In the genomic region with DNA sequence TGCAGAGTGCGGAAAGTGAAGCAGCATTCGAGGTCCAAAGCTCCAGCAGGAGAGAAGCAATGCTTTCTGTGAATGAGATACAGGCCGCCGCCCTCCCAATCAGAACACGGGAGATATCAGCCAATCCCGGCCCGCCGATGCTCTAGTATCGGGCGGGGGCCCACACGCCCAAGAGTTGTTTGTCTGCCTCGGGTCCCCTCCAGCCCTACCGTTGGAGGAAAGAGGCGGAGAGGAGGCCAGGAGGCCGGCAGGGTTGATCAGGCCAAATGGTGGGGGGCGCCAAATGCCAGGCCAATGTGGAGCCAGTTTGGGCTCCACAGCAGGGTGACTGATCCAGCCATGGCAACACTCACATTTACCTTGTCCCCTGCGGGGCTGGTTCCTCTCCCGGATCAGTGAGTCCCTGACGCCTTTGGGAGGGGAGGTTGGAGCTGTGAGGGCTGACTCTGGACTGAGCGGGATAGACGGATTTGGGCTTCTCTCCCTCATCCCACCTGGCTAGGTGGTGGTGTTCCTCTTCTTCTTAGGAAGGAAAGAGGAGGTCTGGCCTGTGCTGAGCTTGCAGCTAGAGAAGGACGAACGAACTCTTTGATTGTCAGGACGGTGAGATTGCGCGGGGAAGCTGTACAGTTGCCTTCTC, we compare ENCODE assay signal across 12 cellular contexts. TPM values are rescaled to one million over a fixed set of nuclear protein-coding genes. Genes with fewer than 3 reads are reported as not detected.
"Had no signal": no experiment of that assay in that cellular context is flagged by ENCODE, and none has a peak within 500 bp of the region (broad histone marks: within the 10 kb centered on the region; RNA-seq: fewer than 3 reads in every experiment).

No MANE protein-coding gene starts in this region.

- H3K36me3 ChIP-seq: tibial artery had no signal

- ATAC-seq: natural killer cell; stimulated activated naive CD8-positive, alpha-beta T cell treated with anti-CD3 and anti-CD28 coated beads, Interleukin-15, Interleukin-2, amounts not matched to agents 100 U/mL and 50 U/mL, for 24 hours had no signal

- H3K9me3 ChIP-seq: SK-N-SH, tibial artery had no signal

- H3K27me3 ChIP-seq: tibial artery had no signal

- H3K9ac ChIP-seq: SK-N-SH had no signal

- H3K4me3 ChIP-seq: tibial artery had no signal

- H3K27ac ChIP-seq: tibial artery had no signal

- DNase-seq: activated B cell treated with CpG ODN at 0.5 μM for 24 hours; activated CD4-positive, alpha-beta memory T cell treated with anti-CD3 and anti-CD28 coated beads for 36 hours; activated CD4-positive, alpha-beta T cell treated with anti-CD3 and anti-CD28 coated beads for 4 hours; cerebellar nuclear complex; effector memory CD4-positive, alpha-beta T cell; natural killer cell; SK-N-SH; stimulated activated CD4-positive, alpha-beta T cell treated with anti-CD3 and anti-CD28 coated beads, Interleukin-2, amount 100 ng/mL, for 24 hours; stimulated activated naive CD8-positive, alpha-beta T cell treated with anti-CD3 and anti-CD28 coated beads, Interleukin-15, Interleukin-2, amounts not matched to agents 100 U/mL and 50 U/mL, for 24 hours; substantia nigra; tibial artery had no signal

- H3K4me1 ChIP-seq: tibial artery had no signal

- H3K4me2 ChIP-seq: SK-N-SH had no signal

RNA-seq across cellular contexts. Expression of a gene that starts 10.4 kb away (rescaled TPM):
- total RNA-seq: activated B cell treated with CpG ODN at 0.5 μM for 24 hours; activated T-helper 1 cell treated with anti-CD3 and anti-CD28 coated beads, Interleukin-12 subunit alpha, Interleukin-12 subunit beta, Interleukin-2, Interleukin-4 antibody, amounts not matched to agents 30 ng/mL and 10 ng/mL and 1 ng/mL, durations not matched to agents 14 hours and 24 hours and 36 hours had no signal
